Comparison of ENCODE assay signal across 11 cellular contexts in the genomic region with DNA sequence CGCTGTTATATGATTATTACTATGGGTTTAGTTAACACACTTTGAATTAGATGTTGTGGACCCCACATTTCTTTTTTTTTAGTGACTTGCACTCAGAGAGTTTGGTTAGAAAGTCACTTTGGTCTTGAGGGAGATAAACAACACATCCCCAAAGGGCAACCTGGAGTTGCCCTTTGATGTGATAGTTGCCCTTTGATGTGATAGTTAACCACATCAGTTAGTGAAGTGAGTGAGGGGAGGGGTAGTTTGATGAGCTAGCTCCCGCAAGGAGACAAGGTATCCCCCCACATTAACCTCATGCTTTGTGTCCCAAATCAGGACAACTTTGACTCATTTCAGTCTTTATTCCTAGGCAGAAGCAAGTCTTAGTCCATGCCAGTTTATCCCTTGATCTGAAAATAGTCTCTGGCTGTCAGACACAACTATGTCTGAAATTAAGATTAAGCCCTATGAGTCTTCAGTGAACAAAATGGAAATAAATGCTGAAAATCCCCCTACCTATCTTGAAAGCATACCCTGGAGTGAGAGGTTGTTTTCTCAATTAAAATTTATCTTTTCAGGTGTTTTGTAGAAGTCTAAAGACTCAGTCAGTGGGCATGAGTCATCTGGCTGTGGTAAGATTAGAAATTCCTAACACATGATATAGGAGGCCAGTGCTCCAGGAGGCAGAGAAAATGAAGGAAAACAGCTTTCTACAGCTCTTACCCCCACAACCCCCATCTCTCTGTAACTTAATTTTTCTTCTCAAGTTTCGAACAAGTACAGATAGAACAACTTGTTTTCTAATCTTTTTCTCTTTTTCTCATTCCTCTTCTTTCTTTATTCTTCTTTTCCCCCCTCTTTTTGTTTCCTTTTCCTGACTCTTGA.
DNase-seq lines count a peak whose midpoint lies in the region; ATAC-seq and TF ChIP-seq lines count a peak whose summit lies in the region.
"Had no signal": no experiment of that assay in that cellular context is flagged by ENCODE, and none has a peak within 500 bp of the region (broad histone marks: within the 10 kb centered on the region; RNA-seq: fewer than 3 reads in every experiment).

No MANE protein-coding gene starts in this region.

- H3K4me1 ChIP-seq in SJSA1 (replicated peaks): peaks cover 36% of the 10 kb centered on the region

- peak overlapping the region; percentile 58 for H3K27ac ChIP-seq in SJSA1

- TF ChIP-seq CTCF in fibroblast of villous mesenchyme (IDR thresholded peaks at IDR 0.05; ENCODE audit: insufficient read depth, low read depth, low read length): no peak

- no peaks in the 10 kb centered on the region for H3K27me3 ChIP-seq in SJSA1 (replicated peaks)

- H3K4me3 ChIP-seq in SJSA1: no peak overlapping the region
- H3K4me3 ChIP-seq in fibroblast of villous mesenchyme (ENCODE audit: low read depth, low read length): no peak overlapping the region

- no peaks in the 10 kb centered on the region for H3K36me3 ChIP-seq in SJSA1

- H3K9me3 ChIP-seq in SJSA1 (replicated peaks): no peaks in the 10 kb centered on the region

- DNase-seq in DMS53 (lab: John Stamatoyannopoulos, UW) (peak; percentile 27), DMS53 treated with DMSO at 0.1 percent for 48 hours (lab: John Stamatoyannopoulos, UW; ENCODE audit: unreplicated experiment) (no peak), SJSA1 (ENCODE audit: low read depth in 1 of 2, low spot score in 2 of 2) (peak; percentile 39 to 68), fibroblast of villous mesenchyme (ENCODE audit: low read depth) (peak; percentile 84), DMS79 (lab: John Stamatoyannopoulos, UW) (no peak), HK-2 (ENCODE audit: unreplicated experiment) (no peak)
- no peak for DNase-seq in stimulated activated naive CD8-positive, alpha-beta T cell treated with anti-CD3 and anti-CD28 coated beads, Interleukin-15, Interleukin-2, amounts not matched to agents 100 U/mL and 50 U/mL, for 24 hours
- DNase-seq: 8988T, NCI-H2029 treated with DMSO at 0.1 percent for 48 hours, T-cell had no signal

- ATAC-seq in stimulated activated naive CD8-positive, alpha-beta T cell treated with anti-CD3 and anti-CD28 coated beads, Interleukin-15, Interleukin-2, amounts not matched to agents 100 U/mL and 50 U/mL, for 24 hours: peak; percentile 60
- no peak for ATAC-seq in GM19397 (IDR thresholded peaks at IDR 0.05; ENCODE audit: unreplicated experiment)

Comparison
In these comparisons a context has a peak if more than half of its experiments do, and no peak if none do; other contexts are left out.
1. DNase-seq: peak in DMS53 (single experiment), SJSA1 (2 of 2) and fibroblast of villous mesenchyme (single experiment); none in DMS53 treated with DMSO at 0.1 percent for 48 hours (single experiment), stimulated activated naive CD8-positive, alpha-beta T cell treated with anti-CD3 and anti-CD28 coated beads, Interleukin-15, Interleukin-2, amounts not matched to agents 100 U/mL and 50 U/mL, for 24 hours (single experiment), DMS79 (single experiment) and HK-2 (single experiment).